In the genomic region with DNA sequence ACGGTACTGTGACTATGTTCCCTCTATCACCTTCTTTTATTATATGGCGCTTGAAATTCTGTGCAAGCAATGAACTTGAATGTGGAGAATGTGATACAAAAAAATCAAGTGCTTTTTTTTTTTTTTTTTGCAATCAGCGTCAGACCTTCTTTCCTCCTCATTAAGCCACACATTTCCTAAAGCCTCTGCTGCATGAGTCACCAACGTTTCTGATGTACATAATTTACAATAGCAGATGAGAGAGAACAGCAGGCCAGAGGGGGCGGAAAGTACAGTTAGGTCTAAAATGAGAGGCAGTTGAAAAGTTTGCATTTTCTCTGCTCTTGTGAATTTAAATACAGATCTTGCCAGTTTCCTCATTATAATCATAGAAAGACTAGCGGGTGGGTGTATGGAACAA, we compare ENCODE assay signal across 8 cellular contexts.
DNase-seq lines count a peak whose midpoint lies in the region; TF ChIP-seq lines count a peak whose summit lies in the region.
"Had no signal": no experiment of that assay in that cellular context is flagged by ENCODE, and none has a peak within 500 bp of the region (broad histone marks: within the 10 kb centered on the region; RNA-seq: fewer than 3 reads in every experiment).

No MANE protein-coding gene starts in this region.

- no peaks in the 10 kb centered on the region; the same call in 1 of the 2 replicates for H3K27me3 Mint-ChIP-seq in HFFc6 (ENCODE audit: insufficient read depth)
- no peaks in the 10 kb centered on the region for H3K27me3 Mint-ChIP-seq in T-helper 1 cell treated with Interleukin-12 subunit alpha and Interleukin-12 subunit beta and Interleukin-4 antibody, amounts not matched to agents 30 μg/mL and 1 μg/mL, for 36 hours (ENCODE audit: low read depth)

- peak overlapping the region; percentile 72 for H3K4me3 Mint-ChIP-seq in HFFc6
- peak overlapping the region; percentile 40 for H3K4me3 Mint-ChIP-seq in T-helper 1 cell treated with Interleukin-12 subunit alpha and Interleukin-12 subunit beta and Interleukin-4 antibody, amounts not matched to agents 30 μg/mL and 1 μg/mL, for 36 hours

- H3K4me1 Mint-ChIP-seq in HFFc6 (ENCODE audit: low read depth), result peaks cover 74% of the 10 kb centered on the region
- H3K4me1 Mint-ChIP-seq in T-helper 1 cell treated with Interleukin-12 subunit alpha and Interleukin-12 subunit beta and Interleukin-4 antibody, amounts not matched to agents 30 μg/mL and 1 μg/mL, for 36 hours (ENCODE audit: low read depth), result peaks cover 45% of the 10 kb centered on the region

- no peaks in the 10 kb centered on the region for H3K9me3 Mint-ChIP-seq in HFFc6
- H3K9me3 Mint-ChIP-seq in T-helper 1 cell treated with Interleukin-12 subunit alpha and Interleukin-12 subunit beta and Interleukin-4 antibody, amounts not matched to agents 30 μg/mL and 1 μg/mL, for 36 hours, result no peaks in the 10 kb centered on the region

- no peaks in the 10 kb centered on the region for H3K36me3 Mint-ChIP-seq in HFFc6 (ENCODE audit: low read depth)
- peaks cover 2% of the 10 kb centered on the region for H3K36me3 Mint-ChIP-seq in T-helper 1 cell treated with Interleukin-12 subunit alpha and Interleukin-12 subunit beta and Interleukin-4 antibody, amounts not matched to agents 30 μg/mL and 1 μg/mL, for 36 hours (ENCODE audit: low read depth)

- H3K4me3 ChIP-seq in cardiac fibroblast (replicated peaks in 1 of 2; ENCODE audit: low read depth in 2 of 2, low read length in 2 of 2), result no peak overlapping the region
- no peak overlapping the region for H3K4me3 ChIP-seq in esophagus squamous epithelium
- H3K4me3 ChIP-seq: pancreas had no signal

- H3K9me3 ChIP-seq in esophagus squamous epithelium, result no peaks in the 10 kb centered on the region
- H3K9me3 ChIP-seq: pancreas had no signal

- TF ChIP-seq POLR2A in esophagus squamous epithelium (IDR thresholded peaks at IDR 0.05), result no peak

- H3K27ac ChIP-seq in esophagus squamous epithelium, result no peak overlapping the region
- H3K27ac ChIP-seq: pancreas had no signal

- peaks cover 0 to 39% (median 3%) of the 10 kb centered on the region in 3 donors for H3K4me1 ChIP-seq in esophagus squamous epithelium

- no peaks in the 10 kb centered on the region for H3K27me3 ChIP-seq in esophagus squamous epithelium
- H3K27me3 ChIP-seq: pancreas had no signal

- 15 to 16% methylated on average over 6 of the region's 6 CpGs for WGBS in esophagus squamous epithelium, 2 donors

- no peak for TF ChIP-seq CTCF in HFFc6 (IDR thresholded peaks at IDR 0.05)
- no peak for TF ChIP-seq CTCF in cardiac fibroblast (IDR thresholded peaks at IDR 0.05; ENCODE audit: low read depth, low read length)
- no peak for TF ChIP-seq CTCF in esophagus squamous epithelium (IDR thresholded peaks at IDR 0.05)

- H3K36me3 ChIP-seq in esophagus squamous epithelium, result no peaks in the 10 kb centered on the region
- H3K36me3 ChIP-seq: pancreas had no signal

- DNase-seq in HFFc6 (peak; percentile 78), cardiac fibroblast (ENCODE audit: low read depth in 2 of 2) (peak; percentile 41 to 79), ecto neural progenitor cell (ENCODE audit: low spot score) (no peak), NCI-H1930 (lab: John Stamatoyannopoulos, UW) (no peak), esophagus squamous epithelium (lab: John Stamatoyannopoulos, UW) (no peak)
- DNase-seq in stimulated activated CD4-positive, alpha-beta T cell treated with anti-CD3 and anti-CD28 coated beads, Interleukin-1b, Interleukin-23, amount 100 ng/mL, for 4 hours (ENCODE audit: low read depth in 2 of 2), result peak; percentile 29 to 54
- DNase-seq: pancreas had no signal

- intact Hi-C loops in esophagus squamous epithelium (cut with DNase I), result no loop called here

- H3K27ac Mint-ChIP-seq in HFFc6, result peak overlapping the region; percentile 78
- peak overlapping the region; percentile 84 for H3K27ac Mint-ChIP-seq in T-helper 1 cell treated with Interleukin-12 subunit alpha and Interleukin-12 subunit beta and Interleukin-4 antibody, amounts not matched to agents 30 μg/mL and 1 μg/mL, for 36 hours

Comparison
In these comparisons a context has a peak if more than half of its experiments do, and no peak if none do; other contexts are left out.
1. DNase-seq: peak in HFFc6 (single experiment), cardiac fibroblast (2 of 2) and stimulated activated CD4-positive, alpha-beta T cell treated with anti-CD3 and anti-CD28 coated beads, Interleukin-1b, Interleukin-23, amount 100 ng/mL, for 4 hours (2 of 2); none in ecto neural progenitor cell (single experiment), NCI-H1930 (0 of 2) and esophagus squamous epithelium (single experiment).